9 cellular contexts compared by ENCODE assay signal in genomic region chr1:73674945-73675561, GRCh38.
DNase-seq lines count a peak whose midpoint lies in the region; ATAC-seq and TF ChIP-seq lines count a peak whose summit lies in the region.
"Had no signal": no experiment of that assay in that cellular context is flagged by ENCODE, and none has a peak within 500 bp of the region (broad histone marks: within the 10 kb centered on the region; RNA-seq: fewer than 3 reads in every experiment).

No MANE protein-coding gene starts in this region.

- H2BK15ac ChIP-seq in mesendoderm (replicated peaks; ENCODE audit: low read depth), result no peak overlapping the region

- peak; percentile 34 for DNase-seq in GM03348 (ENCODE audit: low spot score)
- DNase-seq in HFF-Myc (ENCODE audit: extremely low read depth, low read depth), result no peak
- DNase-seq in NCI-H187 treated with DMSO at 0.1 percent for 48 hours (lab: John Stamatoyannopoulos, UW), result peak; percentile 37
- peak; percentile 21 for DNase-seq in astrocyte of the hippocampus (ENCODE audit: low read depth, low spot score)
- peak; percentile 25 for DNase-seq in mesendoderm
- DNase-seq in immature natural killer cell, result no peak
- DNase-seq in activated effector memory CD4-positive, alpha-beta T cell treated with anti-CD3 and anti-CD28 coated beads, Interleukin-2, amount 50 U/mL, for 16 hours, result no peak

- H3K18ac ChIP-seq in mesendoderm (ENCODE audit: low read length), result no peak overlapping the region

- H2BK120ac ChIP-seq in mesendoderm (ENCODE audit: low read depth, low read length), result no peak overlapping the region

- H3K56ac ChIP-seq in mesendoderm (ENCODE audit: low read length), result no peak overlapping the region

- no peak overlapping the region for H3K23ac ChIP-seq in mesendoderm (ENCODE audit: low read length)

- H3K36me3 ChIP-seq in mesendoderm (ENCODE audit: control insufficient read depth, insufficient read depth, low read length), result no peaks in the 10 kb centered on the region

- H3K79me2 ChIP-seq in mesendoderm (ENCODE audit: control insufficient read depth, insufficient read depth, low read length), result no peaks in the 10 kb centered on the region

- no peak overlapping the region for H4K8ac ChIP-seq in mesendoderm (ENCODE audit: low read depth, low read length)

- H3K4me3 ChIP-seq in HFF-Myc (replicated peaks; ENCODE audit: low read depth, low read length) (no peak overlapping the region), mesendoderm (ENCODE audit: low read length) (no peak overlapping the region)

- H3K27ac Mint-ChIP-seq in immature natural killer cell, result no peak overlapping the region
- H3K27ac Mint-ChIP-seq: memory B cell had no signal

- peak; percentile 9 for TF ChIP-seq CTCF in HFF-Myc (IDR thresholded peaks at IDR 0.05; ENCODE audit: low read depth, low read length, missing control alignments)

- no peak overlapping the region for H2BK5ac ChIP-seq in mesendoderm (ENCODE audit: low read length)

- H3K4me3 Mint-ChIP-seq in immature natural killer cell, result no peak overlapping the region
- H3K4me3 Mint-ChIP-seq: memory B cell had no signal

- WGBS in mesendoderm (ENCODE audit: extremely low coverage, insufficient coverage, low lambda C conversion rate), result no CpG with 5 or more reads among the region's 2 CpGs

- ATAC-seq in HG03139 (IDR thresholded peaks at IDR 0.05; ENCODE audit: unreplicated experiment), result no peak

- H4K5ac ChIP-seq in mesendoderm (ENCODE audit: low read length), result no peak overlapping the region

- no peaks in the 10 kb centered on the region for H3K79me1 ChIP-seq in mesendoderm (ENCODE audit: low read length)

- H3K36me3 Mint-ChIP-seq in immature natural killer cell, result no peaks in the 10 kb centered on the region
- H3K36me3 Mint-ChIP-seq: memory B cell had no signal

- H3K27me3 Mint-ChIP-seq in immature natural killer cell (ENCODE audit: low read depth in 3 of 3), result no peaks in the 10 kb centered on the region
- H3K27me3 Mint-ChIP-seq: memory B cell had no signal

- H3K4me2 ChIP-seq in mesendoderm (ENCODE audit: low read length), result no peak overlapping the region

- H3K9ac ChIP-seq in mesendoderm (ENCODE audit: low read length), result no peak overlapping the region

- H3K9me3 Mint-ChIP-seq in immature natural killer cell, result peaks cover 0 to 13% (median 4%) of the 10 kb centered on the region in 6 donors
- H3K9me3 Mint-ChIP-seq: memory B cell had no signal

- no peak overlapping the region for H3K27ac ChIP-seq in mesendoderm (ENCODE audit: low read depth, low read length)

- H3K4ac ChIP-seq in mesendoderm (ENCODE audit: low read depth, low read length), result no peak overlapping the region

- no peaks in the 10 kb centered on the region for H3K4me1 Mint-ChIP-seq in immature natural killer cell
- H3K4me1 Mint-ChIP-seq: memory B cell had no signal

- H3K27me3 ChIP-seq in mesendoderm (ENCODE audit: insufficient read depth, low read length, poor library complexity), result no peaks in the 10 kb centered on the region

- no peak overlapping the region for H2AK5ac ChIP-seq in mesendoderm (ENCODE audit: low read length)

- H3K4me1 ChIP-seq in mesendoderm (ENCODE audit: control insufficient read depth, low read depth, low read length), result no peaks in the 10 kb centered on the region

Comparison
In these comparisons a context has a peak if more than half of its experiments do, and no peak if none do; other contexts are left out.
1. DNase-seq: peak in GM03348 (single experiment), NCI-H187 treated with DMSO at 0.1 percent for 48 hours (single experiment), astrocyte of the hippocampus (single experiment) and mesendoderm (single experiment); none in HFF-Myc (single experiment), immature natural killer cell (0 of 3) and activated effector memory CD4-positive, alpha-beta T cell treated with anti-CD3 and anti-CD28 coated beads, Interleukin-2, amount 50 U/mL, for 16 hours (single experiment).